1 cellular context compared by ENCODE assay signal in genomic region chr5:126513703-126514102, GRCh38.
TF ChIP-seq lines count a peak whose summit lies in the region.

No MANE protein-coding gene starts in this region.

TF ChIP-seq in GM23338, 12 proteins besides CTCF, POLR2A, EP300 and RAD21 (continued from another document):
- TF ChIP-seq ZNF462 (CRISPR knock-in tag; IDR thresholded peaks at IDR 0.05) (no peak), CREB1 (CRISPR knock-in tag; IDR thresholded peaks at IDR 0.05; ENCODE audit: low read depth) (no peak), ZNF114 (CRISPR knock-in tag; IDR thresholded peaks at IDR 0.05) (no peak), STAT1 (IDR thresholded peaks at IDR 0.05; ENCODE audit: unreplicated experiment) (no peak), EZH2phosphoT487 (IDR thresholded peaks at IDR 0.05; ENCODE audit: unreplicated experiment) (no peak), REST (IDR thresholded peaks at IDR 0.05; ENCODE audit: unreplicated experiment) (no peak), EZH2 (IDR thresholded peaks at IDR 0.05; ENCODE audit: low read depth, unreplicated experiment) (no peak), POLR2AphosphoS5 (IDR thresholded peaks at IDR 0.05; ENCODE audit: low read depth) (no peak), ETS1 (IDR thresholded peaks at IDR 0.05) (no peak), ZNF331 (CRISPR knock-in tag; IDR thresholded peaks at IDR 0.05; ENCODE audit: low read depth) (no peak), JUNB (IDR thresholded peaks at IDR 0.05; ENCODE audit: unreplicated experiment) (no peak)
